18 cellular contexts compared by ENCODE assay signal in genomic region chr1:224755586-224755985, GRCh38.
DNase-seq lines count a peak whose midpoint lies in the region; ATAC-seq and TF ChIP-seq lines count a peak whose summit lies in the region.
"Had no signal": no experiment of that assay in that cellular context is flagged by ENCODE, and none has a peak within 500 bp of the region (broad histone marks: within the 10 kb centered on the region; RNA-seq: fewer than 3 reads in every experiment).

No MANE protein-coding gene starts in this region.

- H3K27me3 ChIP-seq in endodermal cell (ENCODE audit: control insufficient read depth, insufficient read depth, low read length, poor library complexity, severe bottlenecking) (no peaks in the 10 kb centered on the region), neural progenitor cell (no peaks in the 10 kb centered on the region), testis (no peaks in the 10 kb centered on the region)
- H3K27me3 ChIP-seq: BLaER1 treated with 17β-estradiol and CSF1 and Interleukin-3, amounts not matched to agents 10 nM and 100 nM had no signal

- no peaks in the 10 kb centered on the region for H3K36me3 ChIP-seq in endodermal cell (ENCODE audit: control insufficient read depth, insufficient read depth, low read length)
- H3K36me3 ChIP-seq in neural progenitor cell = no peaks in the 10 kb centered on the region
- no peaks in the 10 kb centered on the region for H3K36me3 ChIP-seq in testis (ENCODE audit: low read depth, missing control alignments)
- H3K36me3 ChIP-seq: BLaER1 treated with 17β-estradiol and CSF1 and Interleukin-3, amounts not matched to agents 10 nM and 100 nM had no signal

- H3K27ac Mint-ChIP-seq in endodermal cell (no peak overlapping the region), neural progenitor cell (peak overlapping the region; percentile 69)
- no peak overlapping the region for H3K27ac Mint-ChIP-seq in stimulated activated effector memory CD8-positive, alpha-beta T cell treated with anti-CD3 and anti-CD28 coated beads, Interleukin-12 subunit alpha, Interleukin-12 subunit beta, amount 100 ng/mL, for 72 hours
- H3K27ac Mint-ChIP-seq: B cell; CD4-positive, alpha-beta T cell; CD8-positive, alpha-beta T cell had no signal

- DNase-seq in endodermal cell (peak; percentile 14), neural progenitor cell (ENCODE audit: low spot score) (no peak), glomerular visceral epithelial cell (ENCODE audit: extremely low spot score) (no peak), testis (no peak), head of caudate nucleus (no peak)
- DNase-seq in stimulated activated effector memory CD8-positive, alpha-beta T cell treated with anti-CD3 and anti-CD28 coated beads, Interleukin-12 subunit alpha, Interleukin-12 subunit beta, amount 100 ng/mL, for 72 hours (ENCODE audit: low spot score in 2 of 2) = no peak
- DNase-seq: AML-193; Caco-2; Calu3; CD4-positive, alpha-beta T cell; CD8-positive, alpha-beta T cell; DMS79 treated with DMSO at 0.1 percent for 48 hours; GF-D8 had no signal

- peaks cover 8% of the 10 kb centered on the region for H3K27me3 Mint-ChIP-seq in endodermal cell (ENCODE audit: insufficient read depth)
- H3K27me3 Mint-ChIP-seq in neural progenitor cell (ENCODE audit: insufficient read depth, low read depth) = peaks cover 2% of the 10 kb centered on the region

- H4K20me1 ChIP-seq in neural progenitor cell (ENCODE audit: low read depth) = no peaks in the 10 kb centered on the region
- H4K20me1 ChIP-seq: BLaER1 treated with 17β-estradiol and CSF1 and Interleukin-3, amounts not matched to agents 10 nM and 100 nM had no signal

- H3K9ac ChIP-seq in endodermal cell (ENCODE audit: extremely low read depth, low read length, poor library complexity, severe bottlenecking) (no peak overlapping the region), neural progenitor cell (no peak overlapping the region)
- H3K9ac ChIP-seq: BLaER1 treated with 17β-estradiol and CSF1 and Interleukin-3, amounts not matched to agents 10 nM and 100 nM had no signal

- TF ChIP-seq CTCF in endodermal cell (conservative IDR thresholded peaks at IDR 0.05) (no peak), neural progenitor cell (IDR thresholded peaks at IDR 0.05) (no peak), testis (IDR thresholded peaks at IDR 0.05) (no peak)

- H3F3A ChIP-seq in neural progenitor cell (ENCODE audit: low read depth) = no peaks in the 10 kb centered on the region

- H3K4me1 Mint-ChIP-seq in endodermal cell = peaks cover 10% of the 10 kb centered on the region
- peaks cover 10% of the 10 kb centered on the region for H3K4me1 Mint-ChIP-seq in neural progenitor cell
- no peaks in the 10 kb centered on the region for H3K4me1 Mint-ChIP-seq in stimulated activated effector memory CD8-positive, alpha-beta T cell treated with anti-CD3 and anti-CD28 coated beads, Interleukin-12 subunit alpha, Interleukin-12 subunit beta, amount 100 ng/mL, for 72 hours
- H3K4me1 Mint-ChIP-seq: B cell had no signal

- H3K4me1 ChIP-seq in endodermal cell (ENCODE audit: control insufficient read depth, insufficient read depth, low read length) (no peaks in the 10 kb centered on the region), neural progenitor cell (peaks cover 3% of the 10 kb centered on the region), testis (no peaks in the 10 kb centered on the region)
- H3K4me1 ChIP-seq: A549, Caco-2 had no signal

- peaks cover 5% of the 10 kb centered on the region for H3K36me3 Mint-ChIP-seq in endodermal cell (ENCODE audit: low read depth)
- H3K36me3 Mint-ChIP-seq in neural progenitor cell = peaks cover 6% of the 10 kb centered on the region
- no peaks in the 10 kb centered on the region for H3K36me3 Mint-ChIP-seq in stimulated activated effector memory CD8-positive, alpha-beta T cell treated with anti-CD3 and anti-CD28 coated beads, Interleukin-12 subunit alpha, Interleukin-12 subunit beta, amount 100 ng/mL, for 72 hours
- H3K36me3 Mint-ChIP-seq: CD8-positive, alpha-beta T cell had no signal

- intact Hi-C loops in testis (cut with DNase I; ENCODE audit: low total_unique reads) = no loop called here
- intact Hi-C loops in head of caudate nucleus (cut with DNase I) = no loop called here

- TF ChIP-seq POLR2A in testis (IDR thresholded peaks at IDR 0.05) = no peak

- no peak overlapping the region for H3K4me2 ChIP-seq in neural progenitor cell
- H3K4me2 ChIP-seq: A549; BLaER1 treated with 17β-estradiol and CSF1 and Interleukin-3, amounts not matched to agents 10 nM and 100 nM had no signal

- 86 to 100% methylated on average over 2 to 4 of the region's 4 CpGs for WGBS in endodermal cell (ENCODE audit: insufficient coverage in 1 of 2, insufficient read length in 1 of 2), 2 experiments
- 88 to 95% methylated on average over 4 of the region's 4 CpGs for WGBS in testis, 2 donors

- no peaks in the 10 kb centered on the region for H3K79me2 ChIP-seq in neural progenitor cell (ENCODE audit: low read depth)

- no peak overlapping the region for H2AFZ ChIP-seq in neural progenitor cell (replicated peaks)

- peak; percentile 8 for ATAC-seq in stimulated activated effector memory CD8-positive, alpha-beta T cell treated with anti-CD3 and anti-CD28 coated beads, Interleukin-12 subunit alpha, Interleukin-12 subunit beta, amount 100 ng/mL, for 72 hours
- ATAC-seq: A549; CD8-positive, alpha-beta T cell had no signal

- no peak overlapping the region for H3K27ac ChIP-seq in endodermal cell (ENCODE audit: low read depth, low read length)
- no peak overlapping the region for H3K27ac ChIP-seq in neural progenitor cell
- H3K27ac ChIP-seq in testis = no peak overlapping the region
- H3K27ac ChIP-seq: 22Rv1; A549; BLaER1 treated with 17β-estradiol and CSF1 and Interleukin-3, amounts not matched to agents 10 nM and 100 nM; C4-2B had no signal

- H3K4me3 ChIP-seq in endodermal cell (ENCODE audit: low read length) (no peak overlapping the region), neural progenitor cell (no peak overlapping the region), testis (no peak overlapping the region)
- H3K4me3 ChIP-seq: A549; BLaER1 treated with 17β-estradiol and CSF1 and Interleukin-3, amounts not matched to agents 10 nM and 100 nM had no signal

- H3K9me3 Mint-ChIP-seq in endodermal cell (peaks cover 22% of the 10 kb centered on the region), neural progenitor cell (peaks cover 14% of the 10 kb centered on the region)
- peaks cover 3% of the 10 kb centered on the region for H3K9me3 Mint-ChIP-seq in stimulated activated effector memory CD8-positive, alpha-beta T cell treated with anti-CD3 and anti-CD28 coated beads, Interleukin-12 subunit alpha, Interleukin-12 subunit beta, amount 100 ng/mL, for 72 hours

- H3K9me3 ChIP-seq in endodermal cell (ENCODE audit: control insufficient read depth, low read length) (peaks cover 21% of the 10 kb centered on the region), neural progenitor cell (ENCODE audit: low read depth) (peaks cover 10% of the 10 kb centered on the region), testis (no peaks in the 10 kb centered on the region)
- H3K9me3 ChIP-seq: Caco-2 had no signal

- H3K4me3 Mint-ChIP-seq in endodermal cell (no peak overlapping the region), neural progenitor cell (no peak overlapping the region)
- H3K4me3 Mint-ChIP-seq in stimulated activated effector memory CD8-positive, alpha-beta T cell treated with anti-CD3 and anti-CD28 coated beads, Interleukin-12 subunit alpha, Interleukin-12 subunit beta, amount 100 ng/mL, for 72 hours = no peak overlapping the region
- H3K4me3 Mint-ChIP-seq: B cell; CD4-positive, alpha-beta T cell; CD8-positive, alpha-beta T cell had no signal
